Comparison of ENCODE assay signal across 24 cellular contexts in genomic region chr1:240145120-240145519, GRCh38. TPM values are rescaled to one million over a fixed set of nuclear protein-coding genes. Genes with fewer than 3 reads are reported as not detected.
"Had no signal": no experiment of that assay in that cellular context is flagged by ENCODE, and none has a peak within 500 bp of the region (broad histone marks: within the 10 kb centered on the region; RNA-seq: fewer than 3 reads in every experiment).

No MANE protein-coding gene starts in this region.

- DNase-seq: natural killer cell; occipital lobe; ovary; posterior cingulate gyrus; psoas muscle; right cardiac atrium; right lobe of liver; sigmoid colon; small intestine; stimulated activated CD4-positive, alpha-beta T cell treated with anti-CD3 and anti-CD28 coated beads, Interleukin-15, amount 100 ng/mL, for 24 hours; stimulated activated CD4-positive, alpha-beta T cell treated with anti-CD3 and anti-CD28 coated beads, Interleukin-2, amount 100 ng/mL, for 24 hours; stimulated activated CD4-positive, alpha-beta T cell treated with anti-CD3 and anti-CD28 coated beads, Interleukin-2, amount 100 ng/mL, for 48 hours; stimulated activated CD4-positive, alpha-beta T cell treated with anti-CD3 and anti-CD28 coated beads, Interleukin-4, amount 100 ng/mL, for 24 hours; stimulated activated naive B cell treated with anti-CD40 and anti-IgM and Interleukin-4, amounts not matched to agents 10 μg/mL and 1 μg/mL and 100 μg/mL, for 72 hours; stimulated activated naive CD4-positive, alpha-beta T cell treated with Interleukin-2 at 50 U/mL for 16 hours; stomach; thyroid gland; trophoblast cell had no signal

- H3K4me3 Mint-ChIP-seq: natural killer cell; nephron; neural crest cell; stimulated activated effector memory CD8-positive, alpha-beta T cell treated with anti-CD3 and anti-CD28 coated beads, Interleukin-12 subunit alpha, Interleukin-12 subunit beta, amount 100 ng/mL, for 72 hours; stimulated activated naive B cell treated with anti-CD40 and anti-IgM and Interleukin-4, amounts not matched to agents 10 μg/mL and 1 μg/mL and 100 μg/mL, for 72 hours; stimulated activated naive CD8-positive, alpha-beta T cell treated with anti-CD3 and anti-CD28 coated beads, Interleukin-15, Interleukin-2, amounts not matched to agents 100 ng/mL and 50 ng/mL, for 24 hours had no signal

- H3K27ac Mint-ChIP-seq: natural killer cell; nephron; progenitor cell of endocrine pancreas; stimulated activated effector memory CD8-positive, alpha-beta T cell treated with anti-CD3 and anti-CD28 coated beads, Interleukin-12 subunit alpha, Interleukin-12 subunit beta, amount 100 ng/mL, for 72 hours; stimulated activated naive B cell treated with anti-CD40 and anti-IgM and Interleukin-4, amounts not matched to agents 10 μg/mL and 1 μg/mL and 100 μg/mL, for 72 hours; stimulated activated naive CD8-positive, alpha-beta T cell treated with anti-CD3 and anti-CD28 coated beads, Interleukin-15, Interleukin-2, amounts not matched to agents 100 ng/mL and 50 ng/mL, for 24 hours had no signal

- H3K27me3 Mint-ChIP-seq: stimulated activated naive CD8-positive, alpha-beta T cell treated with anti-CD3 and anti-CD28 coated beads, Interleukin-15, Interleukin-2, amounts not matched to agents 100 ng/mL and 50 ng/mL, for 24 hours had no signal

- ATAC-seq: natural killer cell; psoas muscle; right cardiac atrium; right lobe of liver; stimulated activated effector memory CD8-positive, alpha-beta T cell treated with anti-CD3 and anti-CD28 coated beads, Interleukin-12 subunit alpha, Interleukin-12 subunit beta, amount 100 ng/mL, for 72 hours; stimulated activated naive B cell treated with anti-CD40 and anti-IgM and Interleukin-4, amounts not matched to agents 10 μg/mL and 1 μg/mL and 100 μg/mL, for 72 hours had no signal

- H3K4me1 Mint-ChIP-seq: nephron; neural crest cell; stimulated activated effector memory CD8-positive, alpha-beta T cell treated with anti-CD3 and anti-CD28 coated beads, Interleukin-12 subunit alpha, Interleukin-12 subunit beta, amount 100 ng/mL, for 72 hours; stimulated activated naive B cell treated with anti-CD40 and anti-IgM and Interleukin-4, amounts not matched to agents 10 μg/mL and 1 μg/mL and 100 μg/mL, for 72 hours had no signal

- H3K36me3 Mint-ChIP-seq: natural killer cell; stimulated activated effector memory CD8-positive, alpha-beta T cell treated with anti-CD3 and anti-CD28 coated beads, Interleukin-12 subunit alpha, Interleukin-12 subunit beta, amount 100 ng/mL, for 72 hours; stimulated activated naive B cell treated with anti-CD40 and anti-IgM and Interleukin-4, amounts not matched to agents 10 μg/mL and 1 μg/mL and 100 μg/mL, for 72 hours had no signal

- H3K9me3 Mint-ChIP-seq: natural killer cell; nephron; neural crest cell; stimulated activated effector memory CD8-positive, alpha-beta T cell treated with anti-CD3 and anti-CD28 coated beads, Interleukin-12 subunit alpha, Interleukin-12 subunit beta, amount 100 ng/mL, for 72 hours; stimulated activated naive CD8-positive, alpha-beta T cell treated with anti-CD3 and anti-CD28 coated beads, Interleukin-15, Interleukin-2, amounts not matched to agents 100 ng/mL and 50 ng/mL, for 24 hours had no signal

RNA-seq across cellular contexts. Expression of gene FMN2, which starts 53.4 kb away (rescaled TPM):
- total RNA-seq: natural killer cell, vagina had no signal
